8 cellular contexts compared by ENCODE assay signal in genomic region chr7:23273141-23273599, GRCh38. TPM values are rescaled to one million over a fixed set of nuclear protein-coding genes. Genes with fewer than 3 reads are reported as not detected.
DNase-seq lines count a peak whose midpoint lies in the region; ATAC-seq and TF ChIP-seq lines count a peak whose summit lies in the region.

No MANE protein-coding gene starts in this region.

- no peaks in the 10 kb centered on the region for H3K36me3 Mint-ChIP-seq in endodermal cell (ENCODE audit: low read depth)

- no peaks in the 10 kb centered on the region for H3K36me3 ChIP-seq in endodermal cell (ENCODE audit: control insufficient read depth, insufficient read depth, low read length)

- H3K27me3 Mint-ChIP-seq in endodermal cell (ENCODE audit: insufficient read depth) = peaks cover 4% of the 10 kb centered on the region

- 24 to 25% methylated on average over 2 to 11 of the region's 11 CpGs for WGBS in endodermal cell (ENCODE audit: insufficient coverage in 1 of 2, insufficient read length in 1 of 2), 2 experiments

- H3K27me3 ChIP-seq in endodermal cell (ENCODE audit: control insufficient read depth, insufficient read depth, low read length, poor library complexity, severe bottlenecking) = no peaks in the 10 kb centered on the region

- DNase-seq in DMS114 treated with DMSO at 0.1 percent for 48 hours (lab: John Stamatoyannopoulos, UW; ENCODE audit: unreplicated experiment) (peak; percentile 56), HT1080 (ENCODE audit: low read depth) (peak; percentile 91), endodermal cell (peak; percentile 98), myocyte (ENCODE audit: low read depth) (peak; percentile 94)
- peak; percentile 85 for DNase-seq in NK-92 treated with Interleukin-12 subunit alpha and Interleukin-12 subunit beta, amount 100 ng/mL, for 24 hours (lab: John Stamatoyannopoulos, UW)
- DNase-seq in activated CD8-positive, alpha-beta memory T cell treated with anti-CD3 and anti-CD28 coated beads for 1 hour (ENCODE audit: extremely low read depth in 1 of 2, low read depth in 1 of 2) = peak; percentile 74 to 84
- peak; percentile 71 to 89 for DNase-seq in stimulated activated CD8-positive, alpha-beta memory T cell treated with anti-CD3 and anti-CD28 coated beads, Interleukin-7, amount 100 ng/mL, for 48 hours (ENCODE audit: extremely low read depth in 1 of 2, low read depth in 1 of 2)

- peak; percentile 96 for TF ChIP-seq CTCF in endodermal cell (conservative IDR thresholded peaks at IDR 0.05)

- no peak overlapping the region for H3K27ac ChIP-seq in endodermal cell (ENCODE audit: low read depth, low read length)

- H3K27ac Mint-ChIP-seq in endodermal cell = peak overlapping the region; percentile 33

- no peaks in the 10 kb centered on the region for H3K4me1 ChIP-seq in endodermal cell (ENCODE audit: control insufficient read depth, insufficient read depth, low read length)

- H3K9ac ChIP-seq in endodermal cell (ENCODE audit: extremely low read depth, low read length, poor library complexity, severe bottlenecking) = no peak overlapping the region

- no peaks in the 10 kb centered on the region for H3K9me3 Mint-ChIP-seq in endodermal cell

- H3K4me3 Mint-ChIP-seq in endodermal cell = peak overlapping the region; percentile 21

- no peaks in the 10 kb centered on the region for H3K9me3 ChIP-seq in endodermal cell (ENCODE audit: control insufficient read depth, low read length)

- peaks cover 3% of the 10 kb centered on the region for H3K4me1 Mint-ChIP-seq in endodermal cell

- no peak overlapping the region for H3K4me3 ChIP-seq in endodermal cell (ENCODE audit: low read length)

- ATAC-seq in GM21390 (IDR thresholded peaks at IDR 0.05; ENCODE audit: unreplicated experiment) = peak; percentile 98

RNA-seq across cellular contexts. Expression of gene MALSU1, which starts 26.0 kb away (rescaled TPM):
- total RNA-seq in HT1080 (2014; rRNA removed; shearing (Covaris generic)) = 105 and 129 TPM in 2 replicates
- polyA plus RNA-seq in HT1080 (2015; cell fraction: cytosol; rRNA removed) = 88.6 TPM in 2 replicates
- 33.2 and 39.0 TPM in 2 replicates for polyA plus RNA-seq in HT1080 (2015; cell fraction: nucleus; rRNA removed)
- 10 to 100 TPM; 73.5 to 87.4 TPM for total RNA-seq in endodermal cell
- 69.1 TPM for polyA plus RNA-seq in endodermal cell (2013, experiment 1 of 2)
- 64.2 TPM for polyA plus RNA-seq in endodermal cell (2013, experiment 2 of 2)
- total RNA-seq in myocyte = 71.8 and 94.6 TPM in 2 replicates
- 96.0 TPM for polyA plus RNA-seq in myocyte (2012)

RNA-seq across cellular contexts. Expression of gene GPNMB, which starts 26.6 kb away (rescaled TPM):
- total RNA-seq in HT1080 (2014; rRNA removed; shearing (Covaris generic)) = 2.8 and 3.9 TPM in 2 replicates
- polyA plus RNA-seq in HT1080 (2015; cell fraction: cytosol; rRNA removed) = 1.3 and 1.5 TPM in 2 replicates
- polyA plus RNA-seq in HT1080 (2015; cell fraction: nucleus; rRNA removed) = 3.4 and 3.9 TPM in 2 replicates
- total RNA-seq in endodermal cell = 1 to 10 TPM in 1 of 2 donors, under 1 TPM in 1; 0.99 to 1.1 TPM
- polyA plus RNA-seq in endodermal cell (2013, experiment 1 of 2) = 0.07 TPM
- 0.29 TPM for polyA plus RNA-seq in endodermal cell (2013, experiment 2 of 2)
- total RNA-seq in myocyte = 382 and 539 TPM in 2 replicates
- polyA plus RNA-seq in myocyte (2012) = 335 TPM

Comparison
In these comparisons a context has a peak if more than half of its experiments do, and no peak if none do; other contexts are left out.
1. RNA of gene GPNMB, which starts 26.6 kb away (total RNA-seq): 382 to 539 TPM in myocyte; 2.8 to 3.9 TPM in HT1080 and 0.99 to 1.1 TPM in endodermal cell; every median in the first group is over 10 times any median in the second.
2. Peak in every context shown above with its lines, with median percentiles within 50 percentile points of each other: DNase-seq.